Comparison of ENCODE assay signal across 9 cellular contexts in genomic region chr11:17206448-17206847, GRCh38. TPM values are rescaled to one million over a fixed set of nuclear protein-coding genes. Genes with fewer than 3 reads are reported as not detected.
DNase-seq lines count a peak whose midpoint lies in the region; ATAC-seq and TF ChIP-seq lines count a peak whose summit lies in the region.
"Had no signal": no experiment of that assay in that cellular context is flagged by ENCODE, and none has a peak within 500 bp of the region (broad histone marks: within the 10 kb centered on the region; RNA-seq: fewer than 3 reads in every experiment).

No MANE protein-coding gene starts in this region.

- ATAC-seq in effector memory CD8-positive, alpha-beta T cell (replicated peaks), result no peak
- ATAC-seq in GM21786 (IDR thresholded peaks at IDR 0.05; ENCODE audit: unreplicated experiment), result no peak

- H3K36me3 Mint-ChIP-seq in CD14-positive monocyte (peaks cover 9% of the 10 kb centered on the region in 2 donors), neural crest cell (ENCODE audit: low read depth) (peaks cover 5% of the 10 kb centered on the region)
- peaks cover 20% of the 10 kb centered on the region for H3K36me3 Mint-ChIP-seq in effector memory CD8-positive, alpha-beta T cell (ENCODE audit: insufficient read depth)

- H3K4me1 Mint-ChIP-seq in CD14-positive monocyte, result peaks cover 45% of the 10 kb centered on the region
- H3K4me1 Mint-ChIP-seq in effector memory CD8-positive, alpha-beta T cell (ENCODE audit: low read depth in 2 of 2), result peaks cover 20 to 44% of the 10 kb centered on the region in 2 donors
- H3K4me1 Mint-ChIP-seq in neural crest cell, result peaks cover 47% of the 10 kb centered on the region

- DNase-seq in CD14-positive monocyte (ENCODE audit: low spot score) (no peak), NAMALWA (ENCODE audit: low spot score) (peak; percentile 15), neural crest cell (ENCODE audit: low read depth, low spot score) (no peak), COR-L47 (lab: John Stamatoyannopoulos, UW) (no peak), NCI-H1092 (lab: John Stamatoyannopoulos, UW) (no peak)
- DNase-seq in effector memory CD8-positive, alpha-beta T cell, result no peak
- DNase-seq in activated CD8-positive, alpha-beta memory T cell treated with anti-CD3 and anti-CD28 coated beads, Interleukin-2, amount 50 U/mL, for 4 hours, result no peak
- DNase-seq: NCI-H1048 had no signal

- H3K27ac Mint-ChIP-seq in CD14-positive monocyte (peak overlapping the region in 1 of 7 donors; percentile 97), neural crest cell (ENCODE audit: unreplicated experiment) (no peak overlapping the region)
- peak overlapping the region; percentile 91 to 98 for H3K27ac Mint-ChIP-seq in effector memory CD8-positive, alpha-beta T cell

- H3K9me3 Mint-ChIP-seq in CD14-positive monocyte (peaks cover 0 to 3% (median 0%) of the 10 kb centered on the region in 7 donors), neural crest cell (no peaks in the 10 kb centered on the region)
- no peaks in the 10 kb centered on the region for H3K9me3 Mint-ChIP-seq in effector memory CD8-positive, alpha-beta T cell

- H3K27me3 Mint-ChIP-seq in CD14-positive monocyte (ENCODE audit: low read depth in 3 of 3), result peaks cover 0 to 3% (median 0%) of the 10 kb centered on the region in 3 donors
- H3K27me3 Mint-ChIP-seq in effector memory CD8-positive, alpha-beta T cell, result no peaks in the 10 kb centered on the region
- no peaks in the 10 kb centered on the region for H3K27me3 Mint-ChIP-seq in neural crest cell (ENCODE audit: low read depth)

- H3K4me3 Mint-ChIP-seq in CD14-positive monocyte (peak overlapping the region; percentile 96 to 98), neural crest cell (peak overlapping the region; percentile 98)
- peak overlapping the region; percentile 97 for H3K4me3 Mint-ChIP-seq in effector memory CD8-positive, alpha-beta T cell

- intact Hi-C loops in CD14-positive monocyte (cut with micrococcal nuclease), result loop anchor here (5.0 kb wide), 3 partner anchors 71 to 129 kb away; partner anchors contain the start of genes NUCB2 (in 1 of the 2) and RPS13 (in 1 of the 2)

- no peak for TF ChIP-seq CTCF in CD14-positive monocyte (IDR thresholded peaks at IDR 0.05)
- no peak for TF ChIP-seq CTCF in neural crest cell (conservative IDR thresholded peaks at IDR 0.05)

RNA-seq across cellular contexts. Expression of gene PIK3C2A, which starts 1.3 kb away (rescaled TPM):
- 1 to 10 TPM; 5.3 to 6.0 TPM for polyA plus RNA-seq in CD14-positive monocyte
- 76.8 and 80.2 TPM in 2 replicates for total RNA-seq in neural crest cell
